In genomic region chr1:234619071-234619480, GRCh38 we compare ENCODE assay signal across 10 cellular contexts. TPM values are rescaled to one million over a fixed set of nuclear protein-coding genes. Genes with fewer than 3 reads are reported as not detected.
A peak's percentile ranks its signal among the peaks of the same experiment; 100 is the strongest.
DNase-seq lines count a peak whose midpoint lies in the region; ATAC-seq, FAIRE-seq and TF ChIP-seq lines count a peak whose summit lies in the region.
"Had no signal": no experiment of that assay in that cellular context is flagged by ENCODE, and none has a peak within 500 bp of the region (broad histone marks: within the 10 kb centered on the region; RNA-seq: fewer than 3 reads in every experiment).

No MANE protein-coding gene starts in this region.

- ATAC-seq in HG02885 (IDR thresholded peaks at IDR 0.05; ENCODE audit: poor library complexity, unreplicated experiment): no peak
- no peak for ATAC-seq in GM21367 (IDR thresholded peaks at IDR 0.05; ENCODE audit: unreplicated experiment)

- H3K4me1 ChIP-seq in transverse colon: peaks cover 4 to 71% (median 34%) of the 10 kb centered on the region in 4 donors

- no peak for TF ChIP-seq EP300 in transverse colon (IDR thresholded peaks at IDR 0.05; ENCODE audit: low read depth)

- no peak overlapping the region for H3K4me3 ChIP-seq in bronchial epithelial cell (ENCODE audit: low read depth, low read length)
- H3K4me3 ChIP-seq in transverse colon: no peak overlapping the region

- in situ Hi-C loops in transverse colon (cut with MboI; ENCODE audit: low pct_ligation_motif_present in 1 of 4, low pct_unique_long_range_greater_than_20kb in 1 of 4, low sequenced_read_pairs in 3 of 4): loop anchor here in 3 of 4 donors (10.0 to 25.0 kb wide), 4 partner anchors 106 to 356 kb away; no protein-coding TSS in a partner anchor

- TF ChIP-seq CTCF in bronchial epithelial cell (IDR thresholded peaks at IDR 0.05; ENCODE audit: insufficient read depth, low read length, severe bottlenecking): no peak
- no peak for TF ChIP-seq CTCF in transverse colon (IDR thresholded peaks at IDR 0.05)

- no peak for TF ChIP-seq POLR2A in transverse colon (IDR thresholded peaks at IDR 0.05)

- DNase-seq in NCI-H2227 treated with DMSO at 0.1 percent for 48 hours (lab: John Stamatoyannopoulos, UW) (peak; percentile 74), NCI-H2227 (lab: John Stamatoyannopoulos, UW; ENCODE audit: unreplicated experiment) (no peak), bronchial epithelial cell (ENCODE audit: low read depth) (peak; percentile 83), lung microvascular endothelial cell (ENCODE audit: low read depth in 2 of 2) (peak; percentile 35 to 45), transverse colon (no peak), GF-D8 (lab: John Stamatoyannopoulos, UW) (no peak)
- DNase-seq: effector memory CD4-positive, alpha-beta T cell; RPMI8226 had no signal

- H3K9me3 ChIP-seq in transverse colon: no peaks in the 10 kb centered on the region

- intact Hi-C loops in transverse colon (cut with DNase I; ENCODE audit: low total_unique reads): loop anchor here (10.0 kb wide), 1 partner anchor 66 kb away; no protein-coding TSS in a partner anchor

- peak overlapping the region; percentile 17 to 70 (median 68) for H3K27ac ChIP-seq in transverse colon

- no peak for FAIRE-seq in bronchial epithelial cell (lab: Jason Lieb, UNC)

- H3K36me3 ChIP-seq in bronchial epithelial cell (ENCODE audit: control insufficient read depth, insufficient read depth, low read length): no peaks in the 10 kb centered on the region
- no peaks in the 10 kb centered on the region for H3K36me3 ChIP-seq in transverse colon

- WGBS in transverse colon (ENCODE audit: low coverage in 1 of 2), 2 donors: 46 to 59% methylated on average over 3 of the region's 3 CpGs

- no peaks in the 10 kb centered on the region for H3K27me3 ChIP-seq in bronchial epithelial cell (ENCODE audit: control insufficient read depth, insufficient read depth, low read length)
- H3K27me3 ChIP-seq in transverse colon: no peaks in the 10 kb centered on the region

RNA-seq across cellular contexts. Expression of gene IRF2BP2, which starts 9.1 kb away (rescaled TPM):
- total RNA-seq in bronchial epithelial cell (64.1 and 80.3 TPM in 2 replicates), lung microvascular endothelial cell (66.3 and 70.2 TPM in 2 replicates), transverse colon (100 to 1,000 TPM in 1 of 4 donors, 10 to 100 TPM in 3; 82.7 to 120 (median 93.3) TPM)

Comparison
In these comparisons a context has a peak if more than half of its experiments do, and no peak if none do; other contexts are left out.
1. DNase-seq: peak in NCI-H2227 treated with DMSO at 0.1 percent for 48 hours (single experiment), bronchial epithelial cell (single experiment) and lung microvascular endothelial cell (2 of 2); none in NCI-H2227 (single experiment), transverse colon (single experiment) and GF-D8 (single experiment).